Comparison of ENCODE assay signal across 20 cellular contexts in the genomic region with DNA sequence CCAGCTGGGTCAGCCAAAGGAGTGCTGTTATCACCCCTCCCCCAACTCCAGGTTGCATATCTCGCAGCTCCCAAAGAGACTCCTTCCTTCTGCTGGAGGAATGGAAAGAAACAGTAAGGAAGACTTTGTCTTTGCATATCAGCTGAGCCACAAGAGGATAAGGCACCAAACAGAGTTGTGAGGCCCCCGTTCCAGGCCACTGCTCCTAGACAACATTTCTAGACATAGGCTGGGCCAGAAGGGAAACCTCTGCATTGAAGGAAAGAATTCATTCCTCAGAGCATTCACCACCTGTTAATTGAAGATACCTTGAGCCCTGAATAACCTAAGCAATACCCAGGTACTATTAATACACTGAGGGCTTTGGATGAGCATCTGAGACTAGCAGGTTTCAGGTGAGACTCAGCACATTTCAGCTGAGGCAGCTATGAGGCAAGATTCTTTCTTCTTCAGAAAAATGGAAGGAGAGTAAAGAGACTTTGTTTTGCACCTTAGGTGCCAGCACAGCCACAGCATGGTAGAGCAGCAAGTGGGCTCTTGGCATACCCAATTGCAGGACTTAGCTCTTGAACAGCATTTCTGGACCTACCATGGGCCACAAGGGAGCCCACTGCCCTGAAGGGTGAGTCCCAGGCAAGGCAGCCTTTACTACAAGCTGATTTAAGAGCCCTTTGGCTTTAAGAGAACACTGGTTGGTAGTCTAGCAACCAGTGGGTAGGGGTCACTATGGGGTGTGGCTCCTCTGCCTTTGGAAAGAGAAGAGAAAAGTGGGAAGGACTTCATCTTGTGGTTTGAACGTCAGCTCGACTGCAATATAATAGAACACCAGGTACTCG.
A peak's percentile ranks its signal among the peaks of the same experiment; 100 is the strongest.
DNase-seq lines count a peak whose midpoint lies in the region; ATAC-seq and TF ChIP-seq lines count a peak whose summit lies in the region.
"Had no signal": no experiment of that assay in that cellular context is flagged by ENCODE, and none has a peak within 500 bp of the region (broad histone marks: within the 10 kb centered on the region; RNA-seq: fewer than 3 reads in every experiment).

No MANE protein-coding gene starts in this region.

- H2AFZ ChIP-seq in Loucy (ENCODE audit: low read length): peak overlapping the region; percentile 50
- H2AFZ ChIP-seq: GM23248 had no signal

- peak overlapping the region; percentile 29 for H3K27ac ChIP-seq in DOHH2 (ENCODE audit: low read depth, low read length)
- H3K27ac ChIP-seq: esophagus squamous epithelium, GM23248, neutrophil, RWPE1, skin epidermis had no signal

- H4K20me1 ChIP-seq in DOHH2 (ENCODE audit: control insufficient read depth, insufficient read depth, low read depth, low read length): no peaks in the 10 kb centered on the region
- no peaks in the 10 kb centered on the region for H4K20me1 ChIP-seq in Loucy (ENCODE audit: insufficient read depth, low read length, poor library complexity, severe bottlenecking)

- H3K9me3 ChIP-seq in DOHH2 (ENCODE audit: control insufficient read depth, insufficient read depth, low read length) (no peaks in the 10 kb centered on the region), Loucy (ENCODE audit: insufficient read depth, low read depth, low read length) (no peaks in the 10 kb centered on the region)
- H3K9me3 ChIP-seq: body of pancreas, esophagus squamous epithelium, neutrophil had no signal

- no peaks in the 10 kb centered on the region for H3K36me3 ChIP-seq in DOHH2 (ENCODE audit: control insufficient read depth, low read length)
- no peaks in the 10 kb centered on the region for H3K36me3 ChIP-seq in Loucy (ENCODE audit: insufficient read depth, low read length)
- H3K36me3 ChIP-seq: esophagus squamous epithelium, neutrophil had no signal

- H3K4me2 ChIP-seq in DOHH2 (ENCODE audit: low read length): peak overlapping the region; percentile 60
- peak overlapping the region; percentile 63 for H3K4me2 ChIP-seq in Loucy (ENCODE audit: low read depth, low read length, poor library complexity, severe bottlenecking)

- peaks cover 59% of the 10 kb centered on the region for H3K4me1 Mint-ChIP-seq in stimulated activated memory B cell treated with anti-CD40 and anti-IgM and Interleukin-4, amounts not matched to agents 10 μg/mL and 1 μg/mL and 100 μg/mL, for 72 hours
- no peaks in the 10 kb centered on the region for H3K4me1 Mint-ChIP-seq in osteocyte (ENCODE audit: unreplicated experiment)
- H3K4me1 Mint-ChIP-seq: CD4-positive, alpha-beta memory T cell had no signal

- H3K27me3 Mint-ChIP-seq in stimulated activated memory B cell treated with anti-CD40 and anti-IgM and Interleukin-4, amounts not matched to agents 10 μg/mL and 1 μg/mL and 100 μg/mL, for 72 hours: no peaks in the 10 kb centered on the region
- peaks cover 5% of the 10 kb centered on the region for H3K27me3 Mint-ChIP-seq in osteocyte (ENCODE audit: unreplicated experiment)

- H3K4me3 Mint-ChIP-seq in stimulated activated memory B cell treated with anti-CD40 and anti-IgM and Interleukin-4, amounts not matched to agents 10 μg/mL and 1 μg/mL and 100 μg/mL, for 72 hours: no peak overlapping the region
- no peak overlapping the region for H3K4me3 Mint-ChIP-seq in osteocyte (ENCODE audit: unreplicated experiment)
- H3K4me3 Mint-ChIP-seq: CD4-positive, alpha-beta memory T cell had no signal

- peaks cover 52% of the 10 kb centered on the region for H3K36me3 Mint-ChIP-seq in stimulated activated memory B cell treated with anti-CD40 and anti-IgM and Interleukin-4, amounts not matched to agents 10 μg/mL and 1 μg/mL and 100 μg/mL, for 72 hours
- H3K36me3 Mint-ChIP-seq in osteocyte (ENCODE audit: unreplicated experiment): no peaks in the 10 kb centered on the region
- H3K36me3 Mint-ChIP-seq: CD4-positive, alpha-beta memory T cell had no signal

- no peaks in the 10 kb centered on the region for H3K9me3 Mint-ChIP-seq in stimulated activated memory B cell treated with anti-CD40 and anti-IgM and Interleukin-4, amounts not matched to agents 10 μg/mL and 1 μg/mL and 100 μg/mL, for 72 hours
- no peaks in the 10 kb centered on the region for H3K9me3 Mint-ChIP-seq in osteocyte (ENCODE audit: unreplicated experiment)

- H3K9me2 ChIP-seq in DOHH2 (replicated peaks; ENCODE audit: control insufficient read depth, low read length) (no peaks in the 10 kb centered on the region), Loucy (replicated peaks; ENCODE audit: low read depth, low read length) (no peaks in the 10 kb centered on the region)

- H3K4me3 ChIP-seq in DOHH2 (ENCODE audit: low read length): peak overlapping the region; percentile 30
- H3K4me3 ChIP-seq in Loucy (ENCODE audit: low read length, poor library complexity, severe bottlenecking): peak overlapping the region; percentile 34
- H3K4me3 ChIP-seq: body of pancreas, esophagus squamous epithelium, GM23248, lung, skin epidermis had no signal

- peak overlapping the region; percentile 55 for H3K9ac ChIP-seq in Loucy (ENCODE audit: low read depth, low read length, poor library complexity, severe bottlenecking)
- H3K9ac ChIP-seq: GM23248 had no signal

- TF ChIP-seq CTCF in DOHH2 (IDR thresholded peaks at IDR 0.05; ENCODE audit: low read depth, low read length, poor library complexity, severe bottlenecking) (no peak), Loucy (conservative IDR thresholded peaks at IDR 0.05; ENCODE audit: low read length) (no peak; the same call in 1 of the 2 replicates), osteocyte (IDR thresholded peaks at IDR 0.05) (no peak)

- ATAC-seq in stimulated activated memory B cell treated with anti-CD40 and anti-IgM and Interleukin-4, amounts not matched to agents 10 μg/mL and 1 μg/mL and 100 μg/mL, for 72 hours: peak; percentile 48
- ATAC-seq in GM18861 (IDR thresholded peaks at IDR 0.05; ENCODE audit: unreplicated experiment) (no peak), GM21381 (IDR thresholded peaks at IDR 0.05; ENCODE audit: unreplicated experiment) (no peak)

- H3K27me3 ChIP-seq in DOHH2 (ENCODE audit: control insufficient read depth, low read length): no peaks in the 10 kb centered on the region
- H3K27me3 ChIP-seq in Loucy (ENCODE audit: insufficient read depth, low read length, poor library complexity, severe bottlenecking): no peaks in the 10 kb centered on the region
- H3K27me3 ChIP-seq: body of pancreas, esophagus squamous epithelium, neutrophil had no signal

- H3F3A ChIP-seq in DOHH2 (ENCODE audit: control insufficient read depth, insufficient read depth) (no peaks in the 10 kb centered on the region), Loucy (ENCODE audit: low read depth) (peaks cover 12% of the 10 kb centered on the region; the same call in 1 of the 2 replicates)

- H3K27ac Mint-ChIP-seq in stimulated activated memory B cell treated with anti-CD40 and anti-IgM and Interleukin-4, amounts not matched to agents 10 μg/mL and 1 μg/mL and 100 μg/mL, for 72 hours: peak overlapping the region; percentile 35
- H3K27ac Mint-ChIP-seq in osteocyte (ENCODE audit: unreplicated experiment): no peak overlapping the region
- H3K27ac Mint-ChIP-seq: CD4-positive, alpha-beta memory T cell had no signal

- peak; percentile 10 for DNase-seq in iPS-NIHi11 (ENCODE audit: low spot score)
- no peak for DNase-seq in osteocyte (ENCODE audit: extremely low spot score, unreplicated experiment)
- DNase-seq: activated gamma-delta T cell treated with Interleukin-2 at 50 U/mL for 16 hours; CD4-positive, alpha-beta memory T cell; esophagus squamous epithelium; GM23248; NCI-H1694; NCI-H2171 treated with DMSO at 0.1 percent for 48 hours; NCI-H524 treated with DMSO at 0.1 percent for 48 hours; stimulated activated CD4-positive, alpha-beta T cell treated with anti-CD3 and anti-CD28 coated beads, Interleukin-2, amount 100 ng/mL, for 24 hours had no signal

- peaks cover 51% of the 10 kb centered on the region for H3K4me1 ChIP-seq in DOHH2 (ENCODE audit: control insufficient read depth, low read length)
- peaks cover 53% of the 10 kb centered on the region for H3K4me1 ChIP-seq in Loucy (ENCODE audit: insufficient read depth, low read length, poor library complexity, severe bottlenecking)
- H3K4me1 ChIP-seq: esophagus squamous epithelium had no signal

- H3K79me2 ChIP-seq in DOHH2 (ENCODE audit: control insufficient read depth, low read length): no peaks in the 10 kb centered on the region
- peaks cover 4% of the 10 kb centered on the region; the same call in 1 of the 2 replicates for H3K79me2 ChIP-seq in Loucy (ENCODE audit: insufficient read depth, low read length)
